ENCODE assay signal across 21 cellular contexts in the genomic region with DNA sequence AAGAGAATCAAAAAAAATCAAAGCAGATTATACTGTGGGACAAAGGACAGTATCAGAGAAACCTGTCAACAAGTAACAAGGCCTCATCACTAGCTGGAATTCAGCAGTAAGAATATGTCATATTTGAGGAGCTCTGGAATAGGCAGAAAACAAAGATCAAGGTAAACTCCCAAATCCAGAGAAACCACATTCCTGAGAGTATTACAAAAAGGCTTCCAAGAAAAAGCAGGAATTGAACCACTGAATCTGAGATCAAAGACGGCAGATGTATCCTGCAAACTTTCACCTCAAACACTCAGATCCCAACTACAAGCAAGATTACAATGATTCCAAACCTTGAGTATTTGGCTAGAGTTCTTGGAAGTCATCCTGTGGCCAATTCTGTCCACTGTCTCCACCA. TPM values are rescaled to one million over a fixed set of nuclear protein-coding genes. Genes with fewer than 3 reads are reported as not detected.
DNase-seq lines count a peak whose midpoint lies in the region; ATAC-seq and TF ChIP-seq lines count a peak whose summit lies in the region.
"Had no signal": no experiment of that assay in that cellular context is flagged by ENCODE, and none has a peak within 500 bp of the region (broad histone marks: within the 10 kb centered on the region; RNA-seq: fewer than 3 reads in every experiment).

No MANE protein-coding gene starts in this region.

- H3K27me3 Mint-ChIP-seq in natural killer cell (ENCODE audit: low read depth in 2 of 2), result no peaks in the 10 kb centered on the region
- no peaks in the 10 kb centered on the region for H3K27me3 Mint-ChIP-seq in natural killer cell treated with Interleukin-12 subunit alpha and Interleukin-12 subunit beta and Interleukin-15 and Interleukin-18, amount 100 ng/mL, for 72 hours
- no peaks in the 10 kb centered on the region for H3K27me3 Mint-ChIP-seq in T-cell
- no peaks in the 10 kb centered on the region for H3K27me3 Mint-ChIP-seq in activated naive CD8-positive, alpha-beta T cell treated with anti-CD3 and anti-CD28 coated beads, Interleukin-2, amount 10 ng/mL, durations not matched to agents 7 days and 5 days
- H3K27me3 Mint-ChIP-seq in stimulated activated naive B cell treated with anti-CD40 and anti-IgM and Interleukin-4, amounts not matched to agents 10 μg/mL and 1 μg/mL and 100 μg/mL, for 72 hours, result no peaks in the 10 kb centered on the region
- H3K27me3 Mint-ChIP-seq in glutamatergic neuron (ENCODE audit: unreplicated experiment), result no peaks in the 10 kb centered on the region
- H3K27me3 Mint-ChIP-seq: progenitor cell of endocrine pancreas had no signal

- H3K27ac Mint-ChIP-seq in natural killer cell (peak overlapping the region; percentile 53 to 69), T-cell (peak overlapping the region; percentile 90 to 91), glutamatergic neuron (ENCODE audit: unreplicated experiment) (no peak overlapping the region)
- peak overlapping the region in 1 of 2 donors; percentile 14 for H3K27ac Mint-ChIP-seq in natural killer cell treated with Interleukin-12 subunit alpha and Interleukin-12 subunit beta and Interleukin-15 and Interleukin-18, amount 100 ng/mL, for 72 hours
- peak overlapping the region; percentile 62 for H3K27ac Mint-ChIP-seq in activated naive CD8-positive, alpha-beta T cell treated with anti-CD3 and anti-CD28 coated beads, Interleukin-2, amount 10 ng/mL, durations not matched to agents 7 days and 5 days
- H3K27ac Mint-ChIP-seq in stimulated activated naive B cell treated with anti-CD40 and anti-IgM and Interleukin-4, amounts not matched to agents 10 μg/mL and 1 μg/mL and 100 μg/mL, for 72 hours, result peak overlapping the region; percentile 11
- H3K27ac Mint-ChIP-seq: progenitor cell of endocrine pancreas had no signal

- H3K36me3 Mint-ChIP-seq in natural killer cell, result no peaks in the 10 kb centered on the region
- no peaks in the 10 kb centered on the region for H3K36me3 Mint-ChIP-seq in natural killer cell treated with Interleukin-12 subunit alpha and Interleukin-12 subunit beta and Interleukin-15 and Interleukin-18, amount 100 ng/mL, for 72 hours
- H3K36me3 Mint-ChIP-seq in T-cell, result peaks cover 10% of the 10 kb centered on the region
- no peaks in the 10 kb centered on the region for H3K36me3 Mint-ChIP-seq in activated naive CD8-positive, alpha-beta T cell treated with anti-CD3 and anti-CD28 coated beads, Interleukin-2, amount 10 ng/mL, durations not matched to agents 7 days and 5 days
- H3K36me3 Mint-ChIP-seq in stimulated activated naive B cell treated with anti-CD40 and anti-IgM and Interleukin-4, amounts not matched to agents 10 μg/mL and 1 μg/mL and 100 μg/mL, for 72 hours, result peaks cover 0 to 3% of the 10 kb centered on the region in 2 donors
- H3K36me3 Mint-ChIP-seq in glutamatergic neuron (ENCODE audit: unreplicated experiment), result no peaks in the 10 kb centered on the region

- no peak for ATAC-seq in natural killer cell
- no peak for ATAC-seq in natural killer cell treated with Interleukin-12 subunit alpha and Interleukin-12 subunit beta and Interleukin-15 and Interleukin-18, amount 100 ng/mL, for 72 hours
- no peak for ATAC-seq in T-cell (replicated peaks in 1 of 4)
- ATAC-seq in activated naive CD8-positive, alpha-beta T cell treated with anti-CD3 and anti-CD28 coated beads, Interleukin-2, amount 10 ng/mL, durations not matched to agents 7 days and 5 days (ENCODE audit: low read depth), result no peak
- no peak for ATAC-seq in stimulated activated naive B cell treated with anti-CD40 and anti-IgM and Interleukin-4, amounts not matched to agents 10 μg/mL and 1 μg/mL and 100 μg/mL, for 72 hours (replicated peaks)
- no peak for ATAC-seq in HG03175 (IDR thresholded peaks at IDR 0.05; ENCODE audit: unreplicated experiment)
- ATAC-seq: sciatic nerve had no signal

- intact Hi-C loops in natural killer cell (cut with micrococcal nuclease), result no loop called here

- CTCF ChIA-PET in T-cell (lab: Charles Lee), result no interaction called here

- H3K4me1 Mint-ChIP-seq in natural killer cell (peaks cover 25 to 29% of the 10 kb centered on the region in 2 donors), T-cell (peaks cover 74 to 85% (median 79%) of the 10 kb centered on the region in 3 donors), glutamatergic neuron (ENCODE audit: low read depth, unreplicated experiment) (no peaks in the 10 kb centered on the region)
- peaks cover 27 to 29% of the 10 kb centered on the region in 2 donors for H3K4me1 Mint-ChIP-seq in natural killer cell treated with Interleukin-12 subunit alpha and Interleukin-12 subunit beta and Interleukin-15 and Interleukin-18, amount 100 ng/mL, for 72 hours (ENCODE audit: low read depth in 2 of 2)
- peaks cover 61% of the 10 kb centered on the region for H3K4me1 Mint-ChIP-seq in activated naive CD8-positive, alpha-beta T cell treated with anti-CD3 and anti-CD28 coated beads, Interleukin-2, amount 10 ng/mL, durations not matched to agents 7 days and 5 days
- peaks cover 42 to 60% of the 10 kb centered on the region in 2 donors for H3K4me1 Mint-ChIP-seq in stimulated activated naive B cell treated with anti-CD40 and anti-IgM and Interleukin-4, amounts not matched to agents 10 μg/mL and 1 μg/mL and 100 μg/mL, for 72 hours

- no peak for DNase-seq in natural killer cell
- DNase-seq in natural killer cell treated with Interleukin-12 subunit alpha and Interleukin-12 subunit beta and Interleukin-15 and Interleukin-18, amount 100 ng/mL, for 72 hours (ENCODE audit: low spot score), result no peak
- DNase-seq in T-cell, result no peak
- DNase-seq in activated naive CD8-positive, alpha-beta T cell treated with anti-CD3 and anti-CD28 coated beads, Interleukin-2, amount 10 ng/mL, durations not matched to agents 7 days and 5 days, result no peak
- DNase-seq in stimulated activated naive B cell treated with anti-CD40 and anti-IgM and Interleukin-4, amounts not matched to agents 10 μg/mL and 1 μg/mL and 100 μg/mL, for 72 hours, result no peak
- DNase-seq in glutamatergic neuron, result no peak
- DNase-seq in NCI-H187 (lab: John Stamatoyannopoulos, UW), result no peak
- DNase-seq: activated CD4-positive, alpha-beta T cell treated with anti-CD3 and anti-CD28 coated beads for 1 hour; DMS53; GOT3; head of caudate nucleus; KBM-7; kidney glomerular epithelial cell; MG63; NCI-H1417; NCI-H2107; NCI-H446 treated with DMSO at 0.1 percent for 48 hours; upper lobe of left lung had no signal

- H3K9me3 Mint-ChIP-seq in natural killer cell (no peaks in the 10 kb centered on the region), T-cell (no peaks in the 10 kb centered on the region), glutamatergic neuron (ENCODE audit: unreplicated experiment) (no peaks in the 10 kb centered on the region)
- no peaks in the 10 kb centered on the region for H3K9me3 Mint-ChIP-seq in natural killer cell treated with Interleukin-12 subunit alpha and Interleukin-12 subunit beta and Interleukin-15 and Interleukin-18, amount 100 ng/mL, for 72 hours
- no peaks in the 10 kb centered on the region for H3K9me3 Mint-ChIP-seq in activated naive CD8-positive, alpha-beta T cell treated with anti-CD3 and anti-CD28 coated beads, Interleukin-2, amount 10 ng/mL, durations not matched to agents 7 days and 5 days
- no peaks in the 10 kb centered on the region for H3K9me3 Mint-ChIP-seq in stimulated activated naive B cell treated with anti-CD40 and anti-IgM and Interleukin-4, amounts not matched to agents 10 μg/mL and 1 μg/mL and 100 μg/mL, for 72 hours

- POLR2A ChIA-PET in T-cell (lab: Charles Lee), result interaction anchor here (1.6 to 2.4 kb wide), 2 partner anchors 16 kb away, joined by 11 to 12 read pairs; a partner anchor contains a TSS
- POLR2A ChIA-PET in activated naive CD8-positive, alpha-beta T cell treated with anti-CD3 and anti-CD28 coated beads, Interleukin-2, amount 10 ng/mL, durations not matched to agents 7 days and 5 days (lab: Charles Lee), result interaction anchor here (7.4 kb wide), 1 partner anchor 16 kb away, joined by 96 read pairs; a partner anchor contains a TSS

- TF ChIP-seq CTCF in natural killer cell (IDR thresholded peaks at IDR 0.05) (no peak), glutamatergic neuron (IDR thresholded peaks at IDR 0.05; ENCODE audit: partially characterized antibody, unreplicated experiment) (no peak)

- H3K4me3 Mint-ChIP-seq in natural killer cell (no peak overlapping the region), T-cell (peak overlapping the region in 2 of 3 donors; percentile 14 to 61), glutamatergic neuron (ENCODE audit: unreplicated experiment) (no peak overlapping the region)
- H3K4me3 Mint-ChIP-seq in natural killer cell treated with Interleukin-12 subunit alpha and Interleukin-12 subunit beta and Interleukin-15 and Interleukin-18, amount 100 ng/mL, for 72 hours, result no peak overlapping the region
- H3K4me3 Mint-ChIP-seq in activated naive CD8-positive, alpha-beta T cell treated with anti-CD3 and anti-CD28 coated beads, Interleukin-2, amount 10 ng/mL, durations not matched to agents 7 days and 5 days, result peak overlapping the region; percentile 64
- H3K4me3 Mint-ChIP-seq in stimulated activated naive B cell treated with anti-CD40 and anti-IgM and Interleukin-4, amounts not matched to agents 10 μg/mL and 1 μg/mL and 100 μg/mL, for 72 hours, result no peak overlapping the region

RNA-seq across cellular contexts. Expression of a gene that starts 16.3 kb away (rescaled TPM):
- 10 to 100 TPM; 20.9 to 28.6 (median 25.3) TPM for total RNA-seq in natural killer cell
- 10 to 100 TPM; 10.7 to 13.0 TPM for total RNA-seq in natural killer cell treated with Interleukin-12 subunit alpha and Interleukin-12 subunit beta and Interleukin-15 and Interleukin-18, amount 100 ng/mL, for 72 hours
- 10 to 100 TPM; 19.1 to 31.6 (median 22.0) TPM for total RNA-seq in T-cell
- 10 to 100 TPM; 17.7 to 21.0 TPM for total RNA-seq in activated naive CD8-positive, alpha-beta T cell treated with anti-CD3 and anti-CD28 coated beads, Interleukin-2, amount 10 ng/mL, durations not matched to agents 7 days and 5 days
- total RNA-seq in glutamatergic neuron (ENCODE audit: unreplicated experiment), result 2.6 TPM

Comparison
In these comparisons a context has a peak if more than half of its experiments do, and no peak if none do; other contexts are left out.
1. H3K4me3 Mint-ChIP-seq: peak in T-cell (2 of 3) and activated naive CD8-positive, alpha-beta T cell treated with anti-CD3 and anti-CD28 coated beads, Interleukin-2, amount 10 ng/mL, durations not matched to agents 7 days and 5 days (single experiment); none in natural killer cell (single experiment), natural killer cell treated with Interleukin-12 subunit alpha and Interleukin-12 subunit beta and Interleukin-15 and Interleukin-18, amount 100 ng/mL, for 72 hours (single experiment), stimulated activated naive B cell treated with anti-CD40 and anti-IgM and Interleukin-4, amounts not matched to agents 10 μg/mL and 1 μg/mL and 100 μg/mL, for 72 hours (0 of 2) and glutamatergic neuron (single experiment).